In the genomic region with DNA sequence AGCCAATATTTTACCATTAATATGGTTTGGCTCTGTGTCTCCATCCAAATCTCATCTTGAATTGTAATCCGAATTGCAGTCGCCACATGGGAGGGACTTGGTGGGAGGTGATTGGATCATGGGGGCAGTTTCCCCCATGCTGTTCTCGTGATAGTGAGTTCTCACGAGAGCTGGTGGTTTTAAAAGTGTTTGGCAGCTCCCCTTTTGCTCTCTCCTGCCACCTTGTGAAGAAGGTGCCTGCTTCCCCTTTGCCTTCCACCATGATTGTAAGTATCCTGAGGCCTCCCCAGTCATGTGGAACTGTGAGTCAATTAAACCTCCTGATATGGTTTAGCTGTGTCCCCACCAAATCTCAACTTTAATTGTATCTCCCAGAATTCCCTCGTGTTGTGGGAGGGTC, we compare ENCODE assay signal across 1 cellular context.
TF ChIP-seq lines count a peak whose summit lies in the region.

No MANE protein-coding gene starts in this region.

TF ChIP-seq in H1, 55 proteins besides CTCF, POLR2A, EP300 and RAD21:
- 0 out of 2 replicates have a peak, but pooled peaks have one; percentile 17 for TF ChIP-seq CHD2 (IDR thresholded peaks at IDR 0.05; ENCODE audit: low read length)
